2 cellular contexts compared by ENCODE assay signal in the genomic region with DNA sequence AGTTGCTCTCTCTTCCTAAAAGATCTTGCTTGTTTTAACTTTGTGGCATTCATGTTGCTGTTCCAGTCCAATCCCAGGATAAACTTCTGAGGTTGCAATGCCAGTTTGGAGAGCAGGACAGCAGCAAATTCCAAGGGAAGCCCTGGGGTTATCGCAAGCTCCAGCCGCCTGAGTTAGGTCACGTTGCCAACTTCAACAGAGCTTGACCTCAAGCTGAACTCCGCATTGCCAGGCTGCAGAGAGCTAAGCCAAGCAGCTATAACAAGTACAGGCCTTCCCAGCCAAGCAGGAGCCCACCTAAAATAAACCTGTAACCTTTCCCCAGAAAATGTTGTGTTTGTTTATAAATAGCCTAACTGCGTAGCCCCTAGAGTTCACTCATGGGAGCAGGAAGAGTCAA.
TF ChIP-seq lines count a peak whose summit lies in the region.

No MANE protein-coding gene starts in this region.

TF ChIP-seq in H1, 55 proteins besides CTCF, POLR2A, EP300 and RAD21 (continued from another document):
- no peak for TF ChIP-seq KDM1A (IDR thresholded peaks at IDR 0.05; ENCODE audit: borderline replicate concordance, low read length)
- TF ChIP-seq BCL11A (IDR thresholded peaks at IDR 0.05; ENCODE audit: low read depth in 2 of 2, low read length in 2 of 2) = no peak
- no peak for TF ChIP-seq EGR1 (IDR thresholded peaks at IDR 0.05; ENCODE audit: borderline replicate concordance, low read depth, low read length)
- no peak for TF ChIP-seq SP4 (IDR thresholded peaks at IDR 0.05; ENCODE audit: low read length)
- no peak for TF ChIP-seq KDM4A (IDR thresholded peaks at IDR 0.05; ENCODE audit: low read depth, low read length, severe bottlenecking)
- TF ChIP-seq CTBP2 (IDR thresholded peaks at IDR 0.05; ENCODE audit: borderline replicate concordance, insufficient read depth, insufficient read length, low read length) = no peak
- no peak for TF ChIP-seq EZH2 (IDR thresholded peaks at IDR 0.05; ENCODE audit: low read depth, low read length, severe bottlenecking)
- TF ChIP-seq, protein P1, sequence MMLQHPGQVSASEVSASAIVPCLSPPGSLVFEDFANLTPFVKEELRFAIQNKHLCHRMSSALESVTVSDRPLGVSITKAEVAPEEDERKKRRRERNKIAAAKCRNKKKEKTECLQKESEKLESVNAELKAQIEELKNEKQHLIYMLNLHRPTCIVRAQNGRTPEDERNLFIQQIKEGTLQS (IDR thresholded peaks at IDR 0.05; ENCODE audit: insufficient read depth, low read depth, low read length) = no peak
- no peak for TF ChIP-seq RFX5 (IDR thresholded peaks at IDR 0.05; ENCODE audit: borderline replicate concordance, low read depth, low read length)
- TF ChIP-seq CHD1 (IDR thresholded peaks at IDR 0.05; ENCODE audit: low read depth, low read length) = no peak
- TF ChIP-seq NRF1 (IDR thresholded peaks at IDR 0.05; ENCODE audit: low read depth, low read length) = no peak
- TF ChIP-seq TCF12 (IDR thresholded peaks at IDR 0.05; ENCODE audit: low read depth, low read length) = no peak
- TF ChIP-seq CREB1 (IDR thresholded peaks at IDR 0.05) = no peak
- TF ChIP-seq FOSL1 (IDR thresholded peaks at IDR 0.05; ENCODE audit: insufficient read depth, low read depth, low read length) = no peak

TF ChIP-seq in liver, 16 proteins besides CTCF, POLR2A, EP300 and RAD21 (continued from another document):
- TF ChIP-seq, protein P2, sequence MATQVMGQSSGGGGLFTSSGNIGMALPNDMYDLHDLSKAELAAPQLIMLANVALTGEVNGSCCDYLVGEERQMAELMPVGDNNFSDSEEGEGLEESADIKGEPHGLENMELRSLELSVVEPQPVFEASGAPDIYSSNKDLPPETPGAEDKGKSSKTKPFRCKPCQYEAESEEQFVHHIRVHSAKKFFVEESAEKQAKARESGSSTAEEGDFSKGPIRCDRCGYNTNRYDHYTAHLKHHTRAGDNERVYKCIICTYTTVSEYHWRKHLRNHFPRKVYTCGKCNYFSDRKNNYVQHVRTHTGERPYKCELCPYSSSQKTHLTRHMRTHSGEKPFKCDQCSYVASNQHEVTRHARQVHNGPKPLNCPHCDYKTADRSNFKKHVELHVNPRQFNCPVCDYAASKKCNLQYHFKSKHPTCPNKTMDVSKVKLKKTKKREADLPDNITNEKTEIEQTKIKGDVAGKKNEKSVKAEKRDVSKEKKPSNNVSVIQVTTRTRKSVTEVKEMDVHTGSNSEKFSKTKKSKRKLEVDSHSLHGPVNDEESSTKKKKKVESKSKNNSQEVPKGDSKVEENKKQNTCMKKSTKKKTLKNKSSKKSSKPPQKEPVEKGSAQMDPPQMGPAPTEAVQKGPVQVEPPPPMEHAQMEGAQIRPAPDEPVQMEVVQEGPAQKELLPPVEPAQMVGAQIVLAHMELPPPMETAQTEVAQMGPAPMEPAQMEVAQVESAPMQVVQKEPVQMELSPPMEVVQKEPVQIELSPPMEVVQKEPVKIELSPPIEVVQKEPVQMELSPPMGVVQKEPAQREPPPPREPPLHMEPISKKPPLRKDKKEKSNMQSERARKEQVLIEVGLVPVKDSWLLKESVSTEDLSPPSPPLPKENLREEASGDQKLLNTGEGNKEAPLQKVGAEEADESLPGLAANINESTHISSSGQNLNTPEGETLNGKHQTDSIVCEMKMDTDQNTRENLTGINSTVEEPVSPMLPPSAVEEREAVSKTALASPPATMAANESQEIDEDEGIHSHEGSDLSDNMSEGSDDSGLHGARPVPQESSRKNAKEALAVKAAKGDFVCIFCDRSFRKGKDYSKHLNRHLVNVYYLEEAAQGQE (IDR thresholded peaks at IDR 0.05) = no peak
- TF ChIP-seq HNF4A (conservative IDR thresholded peaks at IDR 0.05) = peak; percentile 30 to 42
- TF ChIP-seq, protein P3, sequence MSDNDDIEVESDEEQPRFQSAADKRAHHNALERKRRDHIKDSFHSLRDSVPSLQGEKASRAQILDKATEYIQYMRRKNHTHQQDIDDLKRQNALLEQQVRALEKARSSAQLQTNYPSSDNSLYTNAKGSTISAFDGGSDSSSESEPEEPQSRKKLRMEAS (IDR thresholded peaks at IDR 0.05) = no peak
- TF ChIP-seq YY1 (IDR thresholded peaks at IDR 0.05) = no peak
- no peak for TF ChIP-seq FOXA2 (IDR thresholded peaks at IDR 0.05)
- no peak for TF ChIP-seq EGR1 (IDR thresholded peaks at IDR 0.05; ENCODE audit: low read depth in 2 of 2)
- peak; percentile 68 for TF ChIP-seq NR2F2 (IDR thresholded peaks at IDR 0.05)
- TF ChIP-seq, protein P4, sequence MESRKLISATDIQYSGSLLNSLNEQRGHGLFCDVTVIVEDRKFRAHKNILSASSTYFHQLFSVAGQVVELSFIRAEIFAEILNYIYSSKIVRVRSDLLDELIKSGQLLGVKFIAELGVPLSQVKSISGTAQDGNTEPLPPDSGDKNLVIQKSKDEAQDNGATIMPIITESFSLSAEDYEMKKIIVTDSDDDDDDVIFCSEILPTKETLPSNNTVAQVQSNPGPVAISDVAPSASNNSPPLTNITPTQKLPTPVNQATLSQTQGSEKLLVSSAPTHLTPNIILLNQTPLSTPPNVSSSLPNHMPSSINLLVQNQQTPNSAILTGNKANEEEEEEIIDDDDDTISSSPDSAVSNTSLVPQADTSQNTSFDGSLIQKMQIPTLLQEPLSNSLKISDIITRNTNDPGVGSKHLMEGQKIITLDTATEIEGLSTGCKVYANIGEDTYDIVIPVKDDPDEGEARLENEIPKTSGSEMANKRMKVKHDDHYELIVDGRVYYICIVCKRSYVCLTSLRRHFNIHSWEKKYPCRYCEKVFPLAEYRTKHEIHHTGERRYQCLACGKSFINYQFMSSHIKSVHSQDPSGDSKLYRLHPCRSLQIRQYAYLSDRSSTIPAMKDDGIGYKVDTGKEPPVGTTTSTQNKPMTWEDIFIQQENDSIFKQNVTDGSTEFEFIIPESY (IDR thresholded peaks at IDR 0.05) = no peak
- no peak for TF ChIP-seq TAF1 (conservative IDR thresholded peaks at IDR 0.05)
- no peak for TF ChIP-seq FOXA1 (IDR thresholded peaks at IDR 0.05)
- no peak for TF ChIP-seq HNF4G (IDR thresholded peaks at IDR 0.05)
- TF ChIP-seq, protein P1 (IDR thresholded peaks at IDR 0.05) = no peak
- no peak for TF ChIP-seq GABPA (IDR thresholded peaks at IDR 0.05 in 1 of 2, conservative IDR thresholded peaks at IDR 0.05 in 1 of 2)
- TF ChIP-seq SP1 (IDR thresholded peaks at IDR 0.05) = peak; percentile 56
